In genomic region chr12:124904306-124905098, GRCh38 we compare ENCODE assay signal across 1 cellular context.
TF ChIP-seq lines count a peak whose summit lies in the region.

No MANE protein-coding gene starts in this region.

TF ChIP-seq in K562, 482 proteins besides CTCF, POLR2A, EP300 and RAD21 (continued from another document and continues in another):
- TF ChIP-seq MXD1 (CRISPR knock-in tag; IDR thresholded peaks at IDR 0.05; ENCODE audit: borderline replicate concordance, poor library complexity, severe bottlenecking): peak; percentile 74
- peak; percentile 66 for TF ChIP-seq NEUROD1 (IDR thresholded peaks at IDR 0.05; ENCODE audit: borderline replicate concordance, low read depth, low read length, partially characterized antibody)
- TF ChIP-seq MITF (IDR thresholded peaks at IDR 0.05): peak; percentile 78; the same call in 1 of the 2 replicates
- TF ChIP-seq KLF13 (tag; IDR thresholded peaks at IDR 0.05; ENCODE audit: borderline replicate concordance, low read depth): peak; percentile 60; the same call in 1 of the 2 replicates
- peak; percentile 65; the same call in 1 of the 2 replicates for TF ChIP-seq NBN (IDR thresholded peaks at IDR 0.05; ENCODE audit: low read depth)
- peak; percentile 94 for TF ChIP-seq CREB3 (tag; conservative IDR thresholded peaks at IDR 0.05; ENCODE audit: low read depth)
- no peak for TF ChIP-seq RFX1 (IDR thresholded peaks at IDR 0.05)
- TF ChIP-seq ZBTB2 (IDR thresholded peaks at IDR 0.05): peak; percentile 88
- TF ChIP-seq SIRT6 (IDR thresholded peaks at IDR 0.05; ENCODE audit: low read depth, low read length): no peak
- peak; percentile 70; the same call in 1 of the 2 replicates for TF ChIP-seq RAD51 (IDR thresholded peaks at IDR 0.05; ENCODE audit: borderline replicate concordance, low read depth)
- peak; percentile 92 for TF ChIP-seq HDAC2 (IDR thresholded peaks at IDR 0.05)
- no peak for TF ChIP-seq ZNF778 (CRISPR knock-in tag; IDR thresholded peaks at IDR 0.05)
- peak in 1 of 2 experiments; percentile 50; a peak in 3 of 4 replicates for TF ChIP-seq NRF1 (conservative IDR thresholded peaks at IDR 0.05 in 1 of 2, IDR thresholded peaks at IDR 0.05 in 1 of 2)
- no peak for TF ChIP-seq WHSC1 (IDR thresholded peaks at IDR 0.05; ENCODE audit: low read length)
- peak; percentile 99 for TF ChIP-seq NFE2 (IDR thresholded peaks at IDR 0.05; ENCODE audit: low read depth)
- peak; percentile 6 for TF ChIP-seq ZFP36 (IDR thresholded peaks at IDR 0.05; ENCODE audit: low read depth, low read length, partially characterized antibody)
- TF ChIP-seq NFRKB (IDR thresholded peaks at IDR 0.05; ENCODE audit: low read depth): peak; percentile 70
- peak; percentile 67; the same call in 1 of the 2 replicates for TF ChIP-seq ZNF766 (CRISPR knock-in tag; conservative IDR thresholded peaks at IDR 0.05)
- peak; percentile 15; the same call in 1 of the 2 replicates for TF ChIP-seq ARID3A (IDR thresholded peaks at IDR 0.05; ENCODE audit: borderline replicate concordance, low read depth, low read length)
- TF ChIP-seq SOX6 (IDR thresholded peaks at IDR 0.05): peak; percentile 72
- no peak for TF ChIP-seq ZNF77 (CRISPR knock-in tag; IDR thresholded peaks at IDR 0.05)
- TF ChIP-seq FOXP4 (CRISPR knock-in tag; IDR thresholded peaks at IDR 0.05; ENCODE audit: borderline replicate concordance): no peak
- TF ChIP-seq TFE3 (CRISPR knock-in tag; IDR thresholded peaks at IDR 0.05): no peak
- peak; percentile 64 for TF ChIP-seq BACH1 (tag; IDR thresholded peaks at IDR 0.05)
- peak; percentile 98 to 99 for TF ChIP-seq E2F6 (IDR thresholded peaks at IDR 0.05; ENCODE audit: borderline replicate concordance in 1 of 2, extremely low read depth in 1 of 2, insufficient read depth in 1 of 2, insufficient read length in 1 of 2, low read depth in 1 of 2, low read length in 1 of 2, poor library complexity in 1 of 2, severe bottlenecking in 1 of 2)
- TF ChIP-seq ZBTB11 (CRISPR knock-in tag; IDR thresholded peaks at IDR 0.05): peak in 1 of 3 experiments; percentile 72; a peak in 1 of 6 replicates
- peak; percentile 75 for TF ChIP-seq ETV1 (tag; conservative IDR thresholded peaks at IDR 0.05; ENCODE audit: low read depth)
- TF ChIP-seq HDAC1 (IDR thresholded peaks at IDR 0.05): peak; percentile 39 to 96; a peak in 3 of 4 replicates
- TF ChIP-seq HMG20A (CRISPR knock-in tag; conservative IDR thresholded peaks at IDR 0.05): no peak
- TF ChIP-seq MBD2 (IDR thresholded peaks at IDR 0.05; ENCODE audit: borderline replicate concordance, low read depth): no peak
- peak; percentile 86 for TF ChIP-seq MAFG (tag; conservative IDR thresholded peaks at IDR 0.05)
- peak; percentile 72 for TF ChIP-seq SAP30 (IDR thresholded peaks at IDR 0.05; ENCODE audit: borderline replicate concordance, insufficient read depth, low read depth, low read length, poor library complexity, severe bottlenecking)
- no peak for TF ChIP-seq ID3 (CRISPR knock-in tag; IDR thresholded peaks at IDR 0.05)
- peak; percentile 93 for TF ChIP-seq ID3 (tag; IDR thresholded peaks at IDR 0.05)
- no peak for TF ChIP-seq CHD1 (IDR thresholded peaks at IDR 0.05; ENCODE audit: low read length)
- TF ChIP-seq NR2F6 (CRISPR knock-in tag; IDR thresholded peaks at IDR 0.05): no peak
- peak; percentile 85 for TF ChIP-seq SMARCE1 (IDR thresholded peaks at IDR 0.05)
- TF ChIP-seq FOXK2 (conservative IDR thresholded peaks at IDR 0.05 in 1 of 2, IDR thresholded peaks at IDR 0.05 in 1 of 2; ENCODE audit: low read depth in 2 of 2): peak; percentile 81 to 89
- peak; percentile 90 for TF ChIP-seq ZNF511 (CRISPR knock-in tag; IDR thresholded peaks at IDR 0.05)
- TF ChIP-seq ESRRA (IDR thresholded peaks at IDR 0.05; ENCODE audit: borderline replicate concordance, low read depth): peak; percentile 67
- TF ChIP-seq SMARCA5 (IDR thresholded peaks at IDR 0.05): no peak
- TF ChIP-seq MTA1 (IDR thresholded peaks at IDR 0.05; ENCODE audit: borderline replicate concordance): peak; percentile 67; the same call in 1 of the 2 replicates
- peak; percentile 59; the same call in 1 of the 2 replicates for TF ChIP-seq ZNF175 (CRISPR knock-in tag; IDR thresholded peaks at IDR 0.05; ENCODE audit: low read depth)
- peak; percentile 87 for TF ChIP-seq MECOM (CRISPR knock-in tag; IDR thresholded peaks at IDR 0.05)
- peak in 1 of 2 experiments; percentile 69; a peak in 2 of 4 replicates for TF ChIP-seq SIN3A (IDR thresholded peaks at IDR 0.05; ENCODE audit: borderline replicate concordance in 2 of 2, control insufficient read depth in 1 of 2, low read depth in 2 of 2, low read length in 2 of 2)
- TF ChIP-seq GATAD2B (IDR thresholded peaks at IDR 0.05; ENCODE audit: borderline replicate concordance): peak; percentile 78
- TF ChIP-seq NR2C2 (CRISPR knock-in tag; IDR thresholded peaks at IDR 0.05): peak; percentile 60; the same call in 1 of the 2 replicates
- TF ChIP-seq NR2C2 (tag; IDR thresholded peaks at IDR 0.05): peak; percentile 87
- TF ChIP-seq HBP1 (CRISPR knock-in tag; IDR thresholded peaks at IDR 0.05): no peak
- no peak for TF ChIP-seq BDP1 (IDR thresholded peaks at IDR 0.05; ENCODE audit: insufficient read depth, insufficient read length)
